In genomic region chr1:70188522-70188921, GRCh38 we compare ENCODE assay signal across 24 cellular contexts.
"Had no signal": no experiment of that assay in that cellular context is flagged by ENCODE, and none has a peak within 500 bp of the region (broad histone marks: within the 10 kb centered on the region; RNA-seq: fewer than 3 reads in every experiment).

No MANE protein-coding gene starts in this region.

- H3K9me3 ChIP-seq: stomach, suprapubic skin, testis, thoracic aorta, thyroid gland, tibial artery, tibial nerve, transverse colon, upper lobe of left lung, upper lobe of right lung, uterus, vagina had no signal

- H3K27ac ChIP-seq: stomach, suprapubic skin, testis, thoracic aorta, thyroid gland, tibial artery, tibial nerve, transverse colon, upper lobe of left lung, upper lobe of right lung, uterus, vagina had no signal

- H3K4me3 ChIP-seq: stomach, suprapubic skin, testis, thoracic aorta, thyroid gland, tibial artery, tibial nerve, transverse colon, upper lobe of left lung, upper lobe of right lung, uterus, vagina had no signal

- DNase-seq: stimulated activated CD4-positive, alpha-beta T cell treated with anti-CD3 and anti-CD28 coated beads, Interleukin-2, amount 100 ng/mL, for 48 hours; stimulated activated CD4-positive, alpha-beta T cell treated with anti-CD3 and anti-CD28 coated beads, Interleukin-4, amount 100 ng/mL, for 1 hour; stimulated activated CD4-positive, alpha-beta T cell treated with anti-CD3 and anti-CD28 coated beads, Interleukin-4, amount 100 ng/mL, for 24 hours; stimulated activated CD4-positive, alpha-beta T cell treated with anti-CD3 and anti-CD28 coated beads, Interleukin-4, amount 100 ng/mL, for 4 hours; stimulated activated CD8-positive, alpha-beta memory T cell treated with anti-CD3 and anti-CD28 coated beads, Interleukin-4, amount 100 ng/mL, for 48 hours; stimulated activated naive B cell treated with anti-CD40 and anti-IgM and Interleukin-4, amounts not matched to agents 10 μg/mL and 1 μg/mL and 100 μg/mL, for 72 hours; stimulated activated naive CD4-positive, alpha-beta T cell; stimulated activated naive CD4-positive, alpha-beta T cell treated with Interleukin-2 at 50 U/mL for 16 hours; stimulated activated naive CD8-positive, alpha-beta T cell treated with anti-CD3 and anti-CD28 coated beads, Interleukin-15, amount 100 ng/mL, for 72 hours; stimulated activated naive CD8-positive, alpha-beta T cell treated with anti-CD3 and anti-CD28 coated beads, Interleukin-15, Interleukin-2, amounts not matched to agents 100 U/mL and 50 U/mL, for 24 hours; stomach; substantia nigra; testis; thyroid gland; tibial artery; transverse colon; trophoblast cell; upper lobe of left lung; upper lobe of right lung; uterus had no signal

- H3K36me3 ChIP-seq: uterus, vagina had no signal

- H3K4me1 ChIP-seq: stomach, suprapubic skin, testis, thyroid gland, tibial artery, transverse colon, upper lobe of left lung, upper lobe of right lung, uterus, vagina had no signal
